24 cellular contexts compared by ENCODE assay signal in the genomic region with DNA sequence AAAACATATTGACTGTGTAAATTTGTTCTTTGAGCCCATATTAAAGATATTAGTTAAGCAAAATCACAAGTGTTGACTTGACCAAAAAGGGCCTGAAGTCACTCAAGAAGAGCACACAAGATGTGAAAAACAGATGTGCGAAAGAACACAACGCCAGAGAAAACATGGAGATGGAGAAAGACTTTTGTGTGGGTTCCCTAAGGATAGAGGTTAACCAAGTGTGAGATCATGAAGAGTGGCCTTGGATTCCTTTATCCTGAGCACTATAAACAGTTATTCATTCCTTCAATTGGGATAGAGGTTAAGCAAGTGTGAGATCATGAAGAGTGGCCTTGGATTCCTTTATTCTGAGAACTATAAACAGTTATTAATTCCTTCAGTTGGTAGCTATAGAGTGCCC.
"Had no signal": no experiment of that assay in that cellular context is flagged by ENCODE, and none has a peak within 500 bp of the region (broad histone marks: within the 10 kb centered on the region; RNA-seq: fewer than 3 reads in every experiment).

No MANE protein-coding gene starts in this region.

- H3K27me3 Mint-ChIP-seq: dendritic cell treated with granulocyte-macrophage colony-stimulating factor and Interleukin-4, amounts not matched to agents 40 ng/mL and 50 ng/mL, for 4 days; effector memory CD8-positive, alpha-beta T cell; natural killer cell treated with Interleukin-12 subunit alpha and Interleukin-12 subunit beta and Interleukin-15 and Interleukin-18, amount 100 ng/mL, for 72 hours; progenitor cell of endocrine pancreas had no signal

- DNase-seq: effector memory CD8-positive, alpha-beta T cell; foreskin fibroblast; kidney; left cardiac atrium; left ventricle myocardium inferior; mesenchymal stem cell; midbrain; occipital lobe; pancreas; stimulated activated CD4-positive, alpha-beta T cell treated with anti-CD3 and anti-CD28 coated beads, Interleukin-4, amount 100 ng/mL, for 1 hour; stimulated activated CD8-positive, alpha-beta memory T cell treated with anti-CD3 and anti-CD28 coated beads, Interleukin-4, amount 100 ng/mL, for 48 hours; stimulated activated naive CD8-positive, alpha-beta T cell treated with anti-CD3 and anti-CD28 coated beads, Interleukin-15, Interleukin-2, amounts not matched to agents 100 U/mL and 50 U/mL, for 24 hours; tibial artery; upper lobe of left lung; uterus had no signal

- H3K36me3 Mint-ChIP-seq: neural progenitor cell; stimulated activated effector memory CD8-positive, alpha-beta T cell treated with anti-CD3 and anti-CD28 coated beads, Interleukin-12 subunit alpha, Interleukin-12 subunit beta, amount 100 ng/mL, for 72 hours had no signal

- H3K9ac ChIP-seq: neural progenitor cell had no signal

- H3K27ac ChIP-seq: epithelial cell of prostate, esophagus muscularis mucosa, gastroesophageal sphincter, left ventricle myocardium inferior, neural progenitor cell, pancreas, tibial artery, upper lobe of left lung, uterus had no signal

- H3K9me3 ChIP-seq: esophagus muscularis mucosa, gastroesophageal sphincter, pancreas, tibial artery, upper lobe of left lung, uterus had no signal

- H2AFZ ChIP-seq: neural progenitor cell had no signal

- H3K4me2 ChIP-seq: neural progenitor cell had no signal

- H3K27ac Mint-ChIP-seq: dendritic cell treated with granulocyte-macrophage colony-stimulating factor and Interleukin-4, amounts not matched to agents 40 ng/mL and 50 ng/mL, for 4 days; effector memory CD8-positive, alpha-beta T cell; natural killer cell treated with Interleukin-12 subunit alpha and Interleukin-12 subunit beta and Interleukin-15 and Interleukin-18, amount 100 ng/mL, for 72 hours; neural progenitor cell; progenitor cell of endocrine pancreas; stimulated activated effector memory CD8-positive, alpha-beta T cell treated with anti-CD3 and anti-CD28 coated beads, Interleukin-12 subunit alpha, Interleukin-12 subunit beta, amount 100 ng/mL, for 72 hours had no signal

- H3K27me3 ChIP-seq: esophagus muscularis mucosa, gastroesophageal sphincter, neural progenitor cell, pancreas, tibial artery, upper lobe of left lung, uterus had no signal

- H3K36me3 ChIP-seq: esophagus muscularis mucosa, gastroesophageal sphincter, left ventricle myocardium inferior, neural progenitor cell, pancreas, tibial artery, upper lobe of left lung, uterus had no signal

- H3K4me1 Mint-ChIP-seq: neural progenitor cell; stimulated activated effector memory CD8-positive, alpha-beta T cell treated with anti-CD3 and anti-CD28 coated beads, Interleukin-12 subunit alpha, Interleukin-12 subunit beta, amount 100 ng/mL, for 72 hours had no signal

- H3K4me1 ChIP-seq: esophagus muscularis mucosa, gastroesophageal sphincter, left ventricle myocardium inferior, neural progenitor cell, pancreas, tibial artery, upper lobe of left lung, uterus had no signal

- FAIRE-seq: kidney, pancreas had no signal

- H3K4me3 Mint-ChIP-seq: dendritic cell treated with granulocyte-macrophage colony-stimulating factor and Interleukin-4, amounts not matched to agents 40 ng/mL and 50 ng/mL, for 4 days; effector memory CD8-positive, alpha-beta T cell; natural killer cell treated with Interleukin-12 subunit alpha and Interleukin-12 subunit beta and Interleukin-15 and Interleukin-18, amount 100 ng/mL, for 72 hours; neural progenitor cell; stimulated activated effector memory CD8-positive, alpha-beta T cell treated with anti-CD3 and anti-CD28 coated beads, Interleukin-12 subunit alpha, Interleukin-12 subunit beta, amount 100 ng/mL, for 72 hours had no signal

- H3K9me3 Mint-ChIP-seq: neural progenitor cell had no signal

- H3K4me3 ChIP-seq: esophagus muscularis mucosa, gastroesophageal sphincter, left ventricle myocardium inferior, lung, neural progenitor cell, pancreas, tibial artery, upper lobe of left lung, uterus had no signal
